8 cellular contexts compared by ENCODE assay signal in genomic region chr3:114056130-114057010, GRCh38. TPM values are rescaled to one million over a fixed set of nuclear protein-coding genes. Genes with fewer than 3 reads are reported as not detected.
DNase-seq lines count a peak whose midpoint lies in the region; ATAC-seq and TF ChIP-seq lines count a peak whose summit lies in the region.

Gene CCDC191 (minus strand): TSS chr3:114056526. CDS start chr3:114056466, 60 bp downstream.
Gene QTRT2 (plus strand): TSS chr3:114056737. CDS start chr3:114065258, 8,521 bp downstream.

- POLR2A ChIA-PET in T-cell (lab: Charles Lee): interaction anchor here (0.5 to 0.7 kb wide), 4 partner anchors 9 to 1470 kb away, joined by 3 to 9 read pairs (median 4); no protein-coding TSS in a partner anchor

- H3K4me1 ChIP-seq in upper lobe of right lung: peaks cover 22% of the 10 kb centered on the region

- H3K4me1 Mint-ChIP-seq in T-cell: peaks cover 51 to 55% (median 53%) of the 10 kb centered on the region in 3 donors

- H3K9me3 Mint-ChIP-seq in T-cell: no peaks in the 10 kb centered on the region

- H3K27ac ChIP-seq in upper lobe of right lung: peak within 1 kb of the TSS; percentile 86

- in situ Hi-C loops in GM13977 (cut with MboI; ENCODE audit: low pct_unique_long_range_greater_than_20kb, low sequenced_read_pairs, unreplicated experiment): no loop called here

- H3K9me3 ChIP-seq in upper lobe of right lung: no peaks in the 10 kb centered on the region

- no peak for TF ChIP-seq CTCF in GM13977 (IDR thresholded peaks at IDR 0.05; ENCODE audit: extremely low read depth, insufficient read depth, missing control alignments)
- TF ChIP-seq CTCF in upper lobe of right lung (IDR thresholded peaks at IDR 0.05): no peak

- DNase-seq in GM13977 (ENCODE audit: low spot score) (peak; percentile 89), NCI-H146 (lab: John Stamatoyannopoulos, UW) (peak; percentile 100), T-cell (peak; percentile 94 to 100 (median 98)), amniotic stem cell (lab: John Stamatoyannopoulos, UW) (peak; percentile 99), left cardiac atrium (peak; percentile 99), posterior cingulate gyrus (peak; percentile 98 to 100 (median 100)), upper lobe of right lung (peak; percentile 98)

- CTCF ChIA-PET in T-cell (lab: Charles Lee): interaction anchor here (0.5 to 1.3 kb wide), 8 partner anchors 65 to 1728 kb away, joined by 3 to 7 read pairs (median 3); partner anchors contain the start of genes ATP6V1A (in 1 of the 2) and NAA50 (in 1 of the 2)

- H3K36me3 Mint-ChIP-seq in T-cell: peaks cover 29% of the 10 kb centered on the region

- no peaks in the 10 kb centered on the region for H3K36me3 ChIP-seq in upper lobe of right lung

- H3K27me3 Mint-ChIP-seq in T-cell: no peaks in the 10 kb centered on the region

- H3K4me3 Mint-ChIP-seq in T-cell: peak within 1 kb of the TSS; percentile 92 to 96 (median 95)

- peak within 1 kb of the TSS; percentile 92 for H3K4me3 ChIP-seq in upper lobe of right lung

- ATAC-seq in HG02870 (IDR thresholded peaks at IDR 0.05; ENCODE audit: unreplicated experiment) (peak; percentile 96), T-cell (replicated peaks in 1 of 4) (peak; percentile 96 to 98 (median 98)), left cardiac atrium (peak; percentile 99 to 100), upper lobe of right lung (peak; percentile 99)

- no peaks in the 10 kb centered on the region for H3K27me3 ChIP-seq in upper lobe of right lung

- intact Hi-C loops in left cardiac atrium (cut with DNase I) (loop anchor here in 1 of 2 donors (10.0 kb wide), 2 partner anchors 212 to 322 kb away; no protein-coding TSS in a partner anchor), posterior cingulate gyrus (cut with DNase I) (loop anchor here (5.0 to 10.0 kb wide), 2 partner anchors 112 to 319 kb away; partner anchors contain the start of gene ZDHHC23), upper lobe of right lung (cut with DNase I) (no loop called here)

- H3K27ac Mint-ChIP-seq in T-cell: peak within 1 kb of the TSS; percentile 92 to 95

RNA-seq across cellular contexts. Expression of gene CCDC191, which starts in this region (rescaled TPM):
- total RNA-seq in T-cell (10 to 100 TPM in 1 of 5 donors, 1 to 10 TPM in 4; 5.4 to 10.5 (median 7.2) TPM), left cardiac atrium (1 to 10 TPM; 1.3 to 1.4 TPM), upper lobe of right lung (4.1 TPM)

RNA-seq across cellular contexts. Expression of gene QTRT2, which starts in this region (rescaled TPM):
- 10 to 100 TPM; 24.3 to 39.1 (median 31.7) TPM for total RNA-seq in T-cell
- total RNA-seq in left cardiac atrium: 10 to 100 TPM in 1 of 2 donors, 1 to 10 TPM in 1; 7.7 to 11.4 TPM
- total RNA-seq in upper lobe of right lung: 22.5 TPM

Comparison
In these comparisons a context has a peak if more than half of its experiments do, and no peak if none do; other contexts are left out.
1. Peak in every context shown above with its lines: DNase-seq, ATAC-seq, H3K4me3 ChIP-seq and H3K27ac ChIP-seq.